11 cellular contexts compared by ENCODE assay signal in genomic region chr7:77765906-77766800, GRCh38. TPM values are rescaled to one million over a fixed set of nuclear protein-coding genes. Genes with fewer than 3 reads are reported as not detected.
DNase-seq lines count a peak whose midpoint lies in the region; ATAC-seq and TF ChIP-seq lines count a peak whose summit lies in the region.
"Had no signal": no experiment of that assay in that cellular context is flagged by ENCODE, and none has a peak within 500 bp of the region (broad histone marks: within the 10 kb centered on the region; RNA-seq: fewer than 3 reads in every experiment).

No MANE protein-coding gene starts in this region.

- H3K4me1 Mint-ChIP-seq in CD14-positive monocyte = peaks cover 9% of the 10 kb centered on the region
- H3K4me1 Mint-ChIP-seq in effector memory CD8-positive, alpha-beta T cell (ENCODE audit: low read depth in 2 of 2) = peaks cover 12 to 36% of the 10 kb centered on the region in 2 donors
- peaks cover 10% of the 10 kb centered on the region for H3K4me1 Mint-ChIP-seq in mesothelial cell of epicardium

- DNase-seq in CD14-positive monocyte (ENCODE audit: low spot score) (no peak), mesothelial cell of epicardium (ENCODE audit: low spot score in 2 of 2, unreplicated experiment in 2 of 2) (no peak), HPDE6-E6E7 (ENCODE audit: extremely low spot score) (no peak), HUDEP-2 (lab: John Stamatoyannopoulos, UW; ENCODE audit: unreplicated experiment in 76 of 76) (no peak), iPS-NIHi11 (ENCODE audit: low spot score) (no peak)
- no peak for DNase-seq in effector memory CD8-positive, alpha-beta T cell
- DNase-seq: thyroid gland had no signal

- H3K9me3 Mint-ChIP-seq in CD14-positive monocyte (no peaks in the 10 kb centered on the region), mesothelial cell of epicardium (no peaks in the 10 kb centered on the region)
- H3K9me3 Mint-ChIP-seq in effector memory CD8-positive, alpha-beta T cell = no peaks in the 10 kb centered on the region
- H3K9me3 Mint-ChIP-seq: activated T-helper 2 cell treated with anti-CD3 and anti-CD28 coated beads, Interferon-gamma antibody, Interleukin-2, Interleukin-4, amounts not matched to agents 10 μg/mL and 5 μg/mL and 100 μg/mL, durations not matched to agents 14 hours and 24 hours and 36 hours had no signal

- ATAC-seq in HG03175 (IDR thresholded peaks at IDR 0.05; ENCODE audit: unreplicated experiment) (peak; percentile 64), GM21825 (IDR thresholded peaks at IDR 0.05; ENCODE audit: unreplicated experiment) (no peak)
- ATAC-seq in effector memory CD8-positive, alpha-beta T cell (replicated peaks) = no peak
- ATAC-seq: HCT116 had no signal

- H3K36me3 Mint-ChIP-seq in CD14-positive monocyte (peaks cover 34 to 54% of the 10 kb centered on the region in 2 donors), mesothelial cell of epicardium (peaks cover 17% of the 10 kb centered on the region)
- peaks cover 34% of the 10 kb centered on the region for H3K36me3 Mint-ChIP-seq in effector memory CD8-positive, alpha-beta T cell (ENCODE audit: insufficient read depth)

- H3K4me3 Mint-ChIP-seq in CD14-positive monocyte (no peak overlapping the region), mesothelial cell of epicardium (no peak overlapping the region)
- no peak overlapping the region for H3K4me3 Mint-ChIP-seq in effector memory CD8-positive, alpha-beta T cell

- TF ChIP-seq CTCF in CD14-positive monocyte (IDR thresholded peaks at IDR 0.05) (no peak), mesothelial cell of epicardium (IDR thresholded peaks at IDR 0.05; ENCODE audit: unreplicated experiment) (no peak)

- peaks cover 0 to 2% (median 0%) of the 10 kb centered on the region in 3 donors for H3K27me3 Mint-ChIP-seq in CD14-positive monocyte (ENCODE audit: low read depth in 3 of 3)
- no peaks in the 10 kb centered on the region for H3K27me3 Mint-ChIP-seq in effector memory CD8-positive, alpha-beta T cell
- H3K27me3 Mint-ChIP-seq in mesothelial cell of epicardium (ENCODE audit: low read depth) = no peaks in the 10 kb centered on the region

- intact Hi-C loops in CD14-positive monocyte (cut with micrococcal nuclease) = no loop called here

- H3K27ac Mint-ChIP-seq in CD14-positive monocyte (peak overlapping the region in 6 of 7 donors; percentile 1 to 60 (median 53)), mesothelial cell of epicardium (peak overlapping the region; percentile 80)
- peak overlapping the region; percentile 21 to 74 for H3K27ac Mint-ChIP-seq in effector memory CD8-positive, alpha-beta T cell
- H3K27ac Mint-ChIP-seq: activated T-helper 2 cell treated with anti-CD3 and anti-CD28 coated beads, Interferon-gamma antibody, Interleukin-2, Interleukin-4, amounts not matched to agents 10 μg/mL and 5 μg/mL and 100 μg/mL, durations not matched to agents 14 hours and 24 hours and 36 hours had no signal

RNA-seq across cellular contexts. Expression of gene TMEM60, which starts 32.1 kb away (rescaled TPM):
- 10 to 100 TPM; 25.6 to 27.6 TPM for polyA plus RNA-seq in CD14-positive monocyte
- 14.2 to 17.2 TPM (median 16.5 TPM) in 3 replicates for total RNA-seq in mesothelial cell of epicardium

RNA-seq across cellular contexts. Expression of gene PHTF2, which starts 32.4 kb away (rescaled TPM):
- polyA plus RNA-seq in CD14-positive monocyte = 10 to 100 TPM; 10.1 to 10.3 TPM
- total RNA-seq in mesothelial cell of epicardium = 36.1 to 38.2 TPM (median 37.5 TPM) in 3 replicates
